In the genomic region with DNA sequence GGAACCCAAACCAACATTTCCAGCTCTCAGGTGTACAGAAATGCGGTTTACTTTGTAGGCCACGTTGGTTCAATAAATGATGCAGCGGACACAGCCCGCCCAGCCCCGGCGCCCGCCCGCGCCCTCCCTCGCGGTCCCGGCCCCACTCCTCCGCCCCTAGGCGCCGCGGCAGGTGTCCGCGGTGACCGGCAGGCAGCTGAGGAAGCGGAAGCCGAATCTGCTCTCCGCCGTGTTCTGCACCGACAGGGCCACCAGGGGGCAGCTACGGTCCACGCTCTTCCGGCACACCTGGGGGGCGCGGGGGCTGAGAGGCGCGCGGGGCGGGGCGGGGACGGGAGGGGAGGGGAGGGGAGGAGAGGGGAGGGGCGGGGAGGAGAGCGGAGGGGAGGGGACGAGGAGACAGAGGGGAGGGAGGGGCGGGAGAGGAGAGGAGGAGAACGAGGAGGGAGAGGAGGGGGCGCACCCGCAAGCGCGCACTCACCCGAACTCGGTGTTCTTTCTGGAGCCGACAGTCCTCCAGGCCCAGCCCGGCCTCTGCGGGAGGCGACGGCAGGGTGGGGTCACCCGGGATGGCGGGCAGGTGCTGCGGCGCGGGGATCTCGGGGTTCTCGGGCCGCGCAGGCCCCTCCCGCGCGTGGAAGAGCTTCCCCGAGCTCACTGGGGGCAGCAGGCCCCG, we compare ENCODE assay signal across 8 cellular contexts. TPM values are rescaled to one million over a fixed set of nuclear protein-coding genes. Genes with fewer than 3 reads are reported as not detected.
DNase-seq lines count a peak whose midpoint lies in the region; ATAC-seq and TF ChIP-seq lines count a peak whose summit lies in the region.

No MANE protein-coding gene starts in this region.

- 0 to 1% methylated on average over 30 to 57 of the region's 65 CpGs for WGBS in lung, 2 donors

- H3K27ac Mint-ChIP-seq in Calu3 (ENCODE audit: unreplicated experiment), result no peak overlapping the region

- peak; percentile 72 for TF ChIP-seq CTCF in Calu3 (IDR thresholded peaks at IDR 0.05; ENCODE audit: unreplicated experiment)
- peak; percentile 45 for TF ChIP-seq CTCF in HFF-Myc (IDR thresholded peaks at IDR 0.05; ENCODE audit: low read depth, low read length, missing control alignments)
- peak; percentile 64 for TF ChIP-seq CTCF in choroid plexus epithelial cell (conservative IDR thresholded peaks at IDR 0.05; ENCODE audit: low read depth, low read length)
- peak; percentile 67 for TF ChIP-seq CTCF in lung (IDR thresholded peaks at IDR 0.05; ENCODE audit: control extremely low read depth, extremely low read depth)

- CTCF ChIA-PET in Calu3 (lab: Charles Lee), result interaction anchor here (0.5 to 1.4 kb wide), 9 partner anchors 100 to 348 kb away, joined by 3 to 11 read pairs (median 4); a partner anchor contains a TSS

- ATAC-seq in lung (ENCODE audit: insufficient read depth, low FRiP score) (peak; percentile 65), HG02571 (IDR thresholded peaks at IDR 0.05; ENCODE audit: unreplicated experiment) (no peak)

- H3K36me3 ChIP-seq in lung (ENCODE audit: control insufficient read depth in 2 of 2, insufficient read depth in 2 of 2, low read length in 2 of 2), result no peaks in the 10 kb centered on the region

- no TSS peak for BruUV-seq in Calu3 (replicated peaks; lab: Mats Ljungman, UMichigan)

- H3K36me3 Mint-ChIP-seq in Calu3 (ENCODE audit: insufficient read depth, unreplicated experiment), result peaks cover 42% of the 10 kb centered on the region

- H3K27ac ChIP-seq in lung (ENCODE audit: low read depth in 1 of 2, low read length in 1 of 2), result no peak overlapping the region

- DNase-seq in Calu3 (peak; percentile 81), HFF-Myc (ENCODE audit: extremely low read depth, low read depth) (no peak), NCI-H2171 (lab: John Stamatoyannopoulos, UW) (peak; percentile 66), choroid plexus epithelial cell (ENCODE audit: low read depth) (peak; percentile 52), lung (ENCODE audit: low spot score) (peak; percentile 75)
- peak; percentile 62 to 65 for DNase-seq in activated CD4-positive, alpha-beta T cell treated with anti-CD3 and anti-CD28 coated beads for 24 hours (ENCODE audit: low read depth in 2 of 2)
- DNase-seq in stimulated activated CD8-positive, alpha-beta memory T cell treated with anti-CD3 and anti-CD28 coated beads, Interleukin-7, amount 100 ng/mL, for 1 hour (ENCODE audit: low read depth in 2 of 2), result peak; percentile 49 to 63

- intact Hi-C loops in Calu3 (cut with micrococcal nuclease; ENCODE audit: unreplicated experiment), result loop anchor here (10.0 kb wide), 1 partner anchor 170 kb away; no protein-coding TSS in a partner anchor

- H3K4me1 ChIP-seq in lung (ENCODE audit: control insufficient read depth in 2 of 2, insufficient read depth in 2 of 2, low read length in 2 of 2), result peaks cover 0 to 7% of the 10 kb centered on the region in 2 donors

- H3K9me3 ChIP-seq in lung (ENCODE audit: control insufficient read depth in 2 of 2, insufficient read depth in 1 of 2, low read length in 1 of 2), result no peaks in the 10 kb centered on the region

- no peaks in the 10 kb centered on the region for H3K9me3 Mint-ChIP-seq in Calu3 (ENCODE audit: low read depth, unreplicated experiment)

- peak overlapping the region; percentile 54 for H3K4me3 Mint-ChIP-seq in Calu3 (ENCODE audit: low read depth, unreplicated experiment)

- H3K4me3 ChIP-seq in HFF-Myc (replicated peaks; ENCODE audit: low read depth, low read length), result no peak overlapping the region
- no peak overlapping the region for H3K4me3 ChIP-seq in choroid plexus epithelial cell (ENCODE audit: low read depth, low read length)
- peak overlapping the region; percentile 8 for H3K4me3 ChIP-seq in lung

- H3K4me1 Mint-ChIP-seq in Calu3 (ENCODE audit: low read depth, unreplicated experiment), result no peaks in the 10 kb centered on the region

- H3K27me3 Mint-ChIP-seq in Calu3 (ENCODE audit: unreplicated experiment), result no peaks in the 10 kb centered on the region

- no peaks in the 10 kb centered on the region for H3K27me3 ChIP-seq in lung (ENCODE audit: control insufficient read depth, insufficient read depth)

RNA-seq across cellular contexts. Expression of a gene that starts 5.6 kb away (rescaled TPM):
- total RNA-seq in Calu3 (2022) (7.2 and 7.8 TPM in 2 replicates), lung (1 to 10 TPM; 3.0 to 9.7 TPM)
- 1 to 10 TPM; 2.3 to 4.6 TPM for polyA plus RNA-seq in lung

RNA-seq across cellular contexts. Expression of a gene that starts 5.8 kb away (rescaled TPM):
- total RNA-seq in Calu3 (2022), result 93.3 and 100 TPM in 2 replicates
- total RNA-seq in lung, result 10 to 100 TPM; 53.5 to 79.4 TPM
- polyA plus RNA-seq in lung, result 100 to 1,000 TPM in 1 of 2 donors, 10 to 100 TPM in 1; 47.9 to 153 TPM

RNA-seq across cellular contexts. Expression of a gene that starts 17.6 kb away (rescaled TPM):
- 2.2 and 2.6 TPM in 2 replicates for total RNA-seq in Calu3 (2022)
- 10 to 100 TPM in 1 of 2 donors, 1 to 10 TPM in 1; 3.4 to 11.7 TPM for total RNA-seq in lung
- 1 to 10 TPM; 3.8 to 5.7 TPM for polyA plus RNA-seq in lung

RNA-seq across cellular contexts. Expression of a gene that starts 19.6 kb away (rescaled TPM):
- total RNA-seq in Calu3 (2022) (42.1 and 47.9 TPM in 2 replicates), lung (10 to 100 TPM; 20.5 to 73.5 TPM)
- 100 to 1,000 TPM in 1 of 2 donors, 10 to 100 TPM in 1; 65.8 to 133 TPM for polyA plus RNA-seq in lung

RNA-seq across cellular contexts. Expression of a gene that starts 21.3 kb away (rescaled TPM):
- total RNA-seq in Calu3 (2022) (42.3 and 43.2 TPM in 2 replicates), lung (10 to 100 TPM; 23.2 to 39.3 TPM)
- 10 to 100 TPM; 16.3 to 23.7 TPM for polyA plus RNA-seq in lung
